Comparison of ENCODE assay signal across 9 cellular contexts in genomic region chr1:169466259-169467230, GRCh38. TPM values are rescaled to one million over a fixed set of nuclear protein-coding genes. Genes with fewer than 3 reads are reported as not detected.
DNase-seq lines count a peak whose midpoint lies in the region; ATAC-seq and TF ChIP-seq lines count a peak whose summit lies in the region.
"Had no signal": no experiment of that assay in that cellular context is flagged by ENCODE, and none has a peak within 500 bp of the region (broad histone marks: within the 10 kb centered on the region; RNA-seq: fewer than 3 reads in every experiment).

No MANE protein-coding gene starts in this region.

- 78% methylated on average over 8 of the region's 8 CpGs for WGBS in liver

- H3K27me3 ChIP-seq in liver (ENCODE audit: control insufficient read depth in 4 of 4, insufficient read depth in 4 of 4, low read length in 3 of 4): no peaks in the 10 kb centered on the region

- H3K9ac ChIP-seq in liver (ENCODE audit: low read depth in 1 of 2, low read length in 2 of 2): no peak overlapping the region

- H3K4me1 Mint-ChIP-seq in activated naive CD4-positive, alpha-beta T cell treated with anti-CD3 and anti-CD28 coated beads, Interleukin-2, amount 10 ng/mL, durations not matched to agents 7 days and 5 days: no peaks in the 10 kb centered on the region
- H3K4me1 Mint-ChIP-seq in activated CD8-positive, alpha-beta T cell treated with anti-CD3 and anti-CD28 coated beads, Interleukin-2, amount 10 ng/mL, durations not matched to agents 7 days and 5 days (ENCODE audit: low read depth): peaks cover 3% of the 10 kb centered on the region
- H3K4me1 Mint-ChIP-seq in immature natural killer cell: peaks cover 0 to under 1% of the 10 kb centered on the region in 2 donors

- DNase-seq in activated naive CD4-positive, alpha-beta T cell treated with anti-CD3 and anti-CD28 coated beads, Interleukin-2, amount 10 ng/mL, durations not matched to agents 7 days and 5 days: peak; percentile 41
- DNase-seq in activated naive CD4-positive, alpha-beta T cell treated with anti-CD3 and anti-CD28 coated beads, Interleukin-2, amount 50 U/mL, for 72 hours (ENCODE audit: low spot score in 2 of 2): no peak
- DNase-seq in MV-4-11 (lab: John Stamatoyannopoulos, UW) (peak; percentile 12), immature natural killer cell (no peak), ureter (ENCODE audit: low spot score) (no peak), cerebellar nuclear complex (lab: John Stamatoyannopoulos, UW) (no peak)
- DNase-seq in activated CD8-positive, alpha-beta T cell treated with anti-CD3 and anti-CD28 coated beads, Interleukin-2, amount 10 ng/mL, durations not matched to agents 7 days and 5 days: peak; percentile 48

- no peaks in the 10 kb centered on the region for H3K27me3 Mint-ChIP-seq in activated naive CD4-positive, alpha-beta T cell treated with anti-CD3 and anti-CD28 coated beads, Interleukin-2, amount 10 ng/mL, durations not matched to agents 7 days and 5 days
- no peaks in the 10 kb centered on the region for H3K27me3 Mint-ChIP-seq in activated CD8-positive, alpha-beta T cell treated with anti-CD3 and anti-CD28 coated beads, Interleukin-2, amount 10 ng/mL, durations not matched to agents 7 days and 5 days (ENCODE audit: low read depth)
- peaks cover 0 to 2% (median 0%) of the 10 kb centered on the region in 3 donors for H3K27me3 Mint-ChIP-seq in immature natural killer cell (ENCODE audit: low read depth in 3 of 3)

- H3K4me3 ChIP-seq in liver (ENCODE audit: low read depth in 1 of 3, low read length in 3 of 3): no peak overlapping the region

- no peak for ATAC-seq in activated naive CD4-positive, alpha-beta T cell treated with anti-CD3 and anti-CD28 coated beads, Interleukin-2, amount 50 U/mL, for 72 hours
- no peak for ATAC-seq in activated CD8-positive, alpha-beta T cell treated with anti-CD3 and anti-CD28 coated beads, Interleukin-2, amount 10 ng/mL, durations not matched to agents 7 days and 5 days
- ATAC-seq: activated T-cell treated with anti-CD3 and anti-CD28 coated beads, Interleukin-2, amount 50 U/mL, for 72 hours had no signal

- H3K36me3 ChIP-seq in liver (ENCODE audit: control insufficient read depth in 4 of 4, insufficient read depth in 3 of 4, low read depth in 1 of 4, low read length in 3 of 4): peaks cover 3 to 16% (median 14%) of the 10 kb centered on the region in 4 donors

- TF ChIP-seq CTCF in liver (IDR thresholded peaks at IDR 0.05; ENCODE audit: low read depth, low read length, missing input control): peak; percentile 35

- H3K4me3 Mint-ChIP-seq in activated naive CD4-positive, alpha-beta T cell treated with anti-CD3 and anti-CD28 coated beads, Interleukin-2, amount 10 ng/mL, durations not matched to agents 7 days and 5 days: no peak overlapping the region
- no peak overlapping the region for H3K4me3 Mint-ChIP-seq in activated CD8-positive, alpha-beta T cell treated with anti-CD3 and anti-CD28 coated beads, Interleukin-2, amount 10 ng/mL, durations not matched to agents 7 days and 5 days
- no peak overlapping the region for H3K4me3 Mint-ChIP-seq in immature natural killer cell
- H3K4me3 Mint-ChIP-seq: activated T-cell treated with anti-CD3 and anti-CD28 coated beads, Interleukin-2, amount 50 U/mL, for 72 hours had no signal

- POLR2A ChIA-PET in activated CD8-positive, alpha-beta T cell treated with anti-CD3 and anti-CD28 coated beads, Interleukin-2, amount 10 ng/mL, durations not matched to agents 7 days and 5 days (lab: Charles Lee): interaction anchor here (0.6 kb wide), 1 partner anchor 952 kb away, joined by 4 read pairs; no protein-coding TSS in a partner anchor

- TF ChIP-seq RAD21 in liver (IDR thresholded peaks at IDR 0.05): peak; percentile 71 to 75

- no peak overlapping the region for H3K27ac ChIP-seq in liver (ENCODE audit: low read depth in 1 of 2, low read length in 2 of 2)

- CTCF ChIA-PET in activated naive CD4-positive, alpha-beta T cell treated with anti-CD3 and anti-CD28 coated beads, Interleukin-2, amount 10 ng/mL, durations not matched to agents 7 days and 5 days (lab: Charles Lee): interaction anchor here (0.7 to 3.5 kb wide), 10 partner anchors 10 to 863 kb away, joined by 3 to 24 read pairs (median 4); no protein-coding TSS in a partner anchor
- CTCF ChIA-PET in activated CD8-positive, alpha-beta T cell treated with anti-CD3 and anti-CD28 coated beads, Interleukin-2, amount 10 ng/mL, durations not matched to agents 7 days and 5 days (lab: Charles Lee): interaction anchor here (0.7 to 3.1 kb wide), 17 partner anchors 7 to 343 kb away, joined by 3 to 15 read pairs (median 4); partner anchors contain the start of genes F5 and SLC19A2

- H3K9me3 Mint-ChIP-seq in activated naive CD4-positive, alpha-beta T cell treated with anti-CD3 and anti-CD28 coated beads, Interleukin-2, amount 10 ng/mL, durations not matched to agents 7 days and 5 days: no peaks in the 10 kb centered on the region
- H3K9me3 Mint-ChIP-seq in activated naive CD4-positive, alpha-beta T cell treated with anti-CD3 and anti-CD28 coated beads, Interleukin-2, amount 50 U/mL, for 72 hours: no peaks in the 10 kb centered on the region
- H3K9me3 Mint-ChIP-seq in activated CD8-positive, alpha-beta T cell treated with anti-CD3 and anti-CD28 coated beads, Interleukin-2, amount 10 ng/mL, durations not matched to agents 7 days and 5 days (ENCODE audit: insufficient read depth): no peaks in the 10 kb centered on the region
- no peaks in the 10 kb centered on the region for H3K9me3 Mint-ChIP-seq in immature natural killer cell
- H3K9me3 Mint-ChIP-seq: activated T-cell treated with anti-CD3 and anti-CD28 coated beads, Interleukin-2, amount 50 U/mL, for 72 hours had no signal

- H3K36me3 Mint-ChIP-seq in activated naive CD4-positive, alpha-beta T cell treated with anti-CD3 and anti-CD28 coated beads, Interleukin-2, amount 10 ng/mL, durations not matched to agents 7 days and 5 days: peaks cover 5% of the 10 kb centered on the region
- H3K36me3 Mint-ChIP-seq in activated naive CD4-positive, alpha-beta T cell treated with anti-CD3 and anti-CD28 coated beads, Interleukin-2, amount 50 U/mL, for 72 hours: no peaks in the 10 kb centered on the region
- peaks cover 7% of the 10 kb centered on the region for H3K36me3 Mint-ChIP-seq in activated CD8-positive, alpha-beta T cell treated with anti-CD3 and anti-CD28 coated beads, Interleukin-2, amount 10 ng/mL, durations not matched to agents 7 days and 5 days (ENCODE audit: low read depth)
- peaks cover 0 to 9% (median 0%) of the 10 kb centered on the region in 3 donors for H3K36me3 Mint-ChIP-seq in immature natural killer cell

- no peak overlapping the region for H3K27ac Mint-ChIP-seq in activated naive CD4-positive, alpha-beta T cell treated with anti-CD3 and anti-CD28 coated beads, Interleukin-2, amount 10 ng/mL, durations not matched to agents 7 days and 5 days
- H3K27ac Mint-ChIP-seq in activated naive CD4-positive, alpha-beta T cell treated with anti-CD3 and anti-CD28 coated beads, Interleukin-2, amount 50 U/mL, for 72 hours: no peak overlapping the region
- H3K27ac Mint-ChIP-seq in activated CD8-positive, alpha-beta T cell treated with anti-CD3 and anti-CD28 coated beads, Interleukin-2, amount 10 ng/mL, durations not matched to agents 7 days and 5 days: no peak overlapping the region
- no peak overlapping the region for H3K27ac Mint-ChIP-seq in immature natural killer cell
- H3K27ac Mint-ChIP-seq: activated T-cell treated with anti-CD3 and anti-CD28 coated beads, Interleukin-2, amount 50 U/mL, for 72 hours had no signal

- no peaks in the 10 kb centered on the region for H3K4me1 ChIP-seq in liver (ENCODE audit: control insufficient read depth in 4 of 4, insufficient read depth in 4 of 4, low read length in 3 of 4)

- H3K9me3 ChIP-seq in liver (ENCODE audit: control insufficient read depth in 4 of 4, low read length in 3 of 4): no peaks in the 10 kb centered on the region

TF ChIP-seq in liver, 16 proteins besides CTCF, POLR2A, EP300 and RAD21:
- peak in 1 of 2 donors; percentile 10 for TF ChIP-seq HNF4A (conservative IDR thresholded peaks at IDR 0.05)
- TF ChIP-seq YY1 (IDR thresholded peaks at IDR 0.05): no peak

RNA-seq across cellular contexts. Expression of gene SLC19A2, which starts 19.2 kb away (rescaled TPM):
- 1 to 10 TPM; 4.0 to 6.5 TPM for total RNA-seq in activated naive CD4-positive, alpha-beta T cell treated with anti-CD3 and anti-CD28 coated beads, Interleukin-2, amount 50 U/mL, for 72 hours
- total RNA-seq in activated CD8-positive, alpha-beta T cell treated with anti-CD3 and anti-CD28 coated beads, Interleukin-2, amount 10 ng/mL, durations not matched to agents 7 days and 5 days: 1 to 10 TPM; 4.8 to 5.8 TPM
- total RNA-seq in liver (10 to 100 TPM; 14.3 to 18.7 TPM), ureter (20.9 TPM)
- polyA plus RNA-seq in liver (1 to 10 TPM; 4.8 to 5.3 TPM), immature natural killer cell (1 to 10 TPM in 1 of 3 donors, under 1 TPM in 2; 0.38 to 2.4 (median 0.51) TPM)

RNA-seq across cellular contexts. Expression of gene CCDC181, which starts 39.3 kb away (rescaled TPM):
- total RNA-seq in activated naive CD4-positive, alpha-beta T cell treated with anti-CD3 and anti-CD28 coated beads, Interleukin-2, amount 50 U/mL, for 72 hours: under 1 TPM in 1 of 2 donors, not detected in 1; 0.30 TPM
- total RNA-seq in activated CD8-positive, alpha-beta T cell treated with anti-CD3 and anti-CD28 coated beads, Interleukin-2, amount 10 ng/mL, durations not matched to agents 7 days and 5 days: not detected
- under 1 TPM in 1 of 2 donors, not detected in 1; 0.08 TPM for total RNA-seq in liver
- under 1 TPM in 1 of 2 donors, not detected in 1; 0.02 TPM for polyA plus RNA-seq in liver
- polyA plus RNA-seq in immature natural killer cell: not detected
- 1.9 TPM for total RNA-seq in ureter
- total RNA-seq: activated T-cell treated with anti-CD3 and anti-CD28 coated beads, Interleukin-2, amount 50 U/mL, for 72 hours had no signal

Comparison
In these comparisons a context has a peak if more than half of its experiments do, and no peak if none do; other contexts are left out.
1. DNase-seq: peak in activated naive CD4-positive, alpha-beta T cell treated with anti-CD3 and anti-CD28 coated beads, Interleukin-2, amount 10 ng/mL, durations not matched to agents 7 days and 5 days (single experiment), MV-4-11 (single experiment) and activated CD8-positive, alpha-beta T cell treated with anti-CD3 and anti-CD28 coated beads, Interleukin-2, amount 10 ng/mL, durations not matched to agents 7 days and 5 days (single experiment); none in activated naive CD4-positive, alpha-beta T cell treated with anti-CD3 and anti-CD28 coated beads, Interleukin-2, amount 50 U/mL, for 72 hours (0 of 2), immature natural killer cell (0 of 3), ureter (single experiment) and cerebellar nuclear complex (0 of 2).